Comparison of ENCODE assay signal across 9 cellular contexts in the genomic region with DNA sequence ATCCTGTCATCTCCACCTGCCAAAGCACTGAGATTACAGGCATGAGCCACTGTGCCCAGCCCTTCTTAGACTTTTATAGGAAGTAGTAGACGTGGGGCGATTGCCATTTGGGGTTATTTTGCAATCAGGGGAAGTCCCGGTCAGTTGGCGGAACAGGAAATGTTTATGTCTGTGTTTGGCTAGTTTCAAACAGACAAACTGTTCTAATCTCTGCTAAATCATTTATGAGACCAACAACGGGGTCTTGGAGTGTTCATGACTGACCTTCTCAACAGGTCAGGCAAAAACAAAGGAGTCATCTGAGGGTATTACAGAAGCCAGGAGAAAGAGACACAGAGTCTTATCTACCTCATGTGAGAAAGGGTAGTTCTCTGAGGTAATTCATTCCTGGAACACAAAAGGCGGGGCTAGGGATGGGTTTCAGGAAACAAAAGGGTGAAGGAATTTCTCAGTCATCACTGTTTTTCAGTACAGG. TPM values are rescaled to one million over a fixed set of nuclear protein-coding genes. Genes with fewer than 3 reads are reported as not detected.
DNase-seq lines count a peak whose midpoint lies in the region; ATAC-seq, FAIRE-seq and TF ChIP-seq lines count a peak whose summit lies in the region.
"Had no signal": no experiment of that assay in that cellular context is flagged by ENCODE, and none has a peak within 500 bp of the region (broad histone marks: within the 10 kb centered on the region; RNA-seq: fewer than 3 reads in every experiment).

No MANE protein-coding gene starts in this region.

- H3K27me3 Mint-ChIP-seq in activated naive CD8-positive, alpha-beta T cell treated with anti-CD3 and anti-CD28 coated beads, Interleukin-2, amount 50 U/mL, for 24 hours: no peaks in the 10 kb centered on the region

- intact Hi-C loops in right lobe of liver (cut with DNase I): no loop called here

- peak overlapping the region; percentile 89 for H3K27ac Mint-ChIP-seq in activated naive CD8-positive, alpha-beta T cell treated with anti-CD3 and anti-CD28 coated beads, Interleukin-2, amount 50 U/mL, for 24 hours

- H3K9me3 Mint-ChIP-seq in activated naive CD8-positive, alpha-beta T cell treated with anti-CD3 and anti-CD28 coated beads, Interleukin-2, amount 50 U/mL, for 24 hours: peaks cover 16% of the 10 kb centered on the region

- peak; percentile 67 for FAIRE-seq in GM12892 (lab: Jason Lieb, UNC)

- DNase-seq in GM12892 (ENCODE audit: insufficient read length): no peak
- DNase-seq in HPDE6-E6E7 (ENCODE audit: extremely low spot score): peak; percentile 41
- DNase-seq in activated naive CD8-positive, alpha-beta T cell treated with anti-CD3 and anti-CD28 coated beads, Interleukin-2, amount 50 U/mL, for 24 hours: peak; percentile 34
- DNase-seq in right lobe of liver: peak in 2 of 3 donors; percentile 40 to 48
- DNase-seq in GM19240 (ENCODE audit: insufficient read length, low spot score): no peak
- DNase-seq in foreskin melanocyte: no peak
- no peak for DNase-seq in NCI-H82 treated with DMSO at 0.1 percent for 48 hours (lab: John Stamatoyannopoulos, UW; ENCODE audit: unreplicated experiment)

- H3K4me3 ChIP-seq in right lobe of liver: no peak overlapping the region
- H3K4me3 ChIP-seq: dorsolateral prefrontal cortex had no signal

- peaks cover 3% of the 10 kb centered on the region for H3K36me3 Mint-ChIP-seq in activated naive CD8-positive, alpha-beta T cell treated with anti-CD3 and anti-CD28 coated beads, Interleukin-2, amount 50 U/mL, for 24 hours (ENCODE audit: low read depth)

- H3K4me1 ChIP-seq in right lobe of liver: no peaks in the 10 kb centered on the region

- no peaks in the 10 kb centered on the region for H3K9me3 ChIP-seq in right lobe of liver

- peaks cover 16% of the 10 kb centered on the region for H3K4me1 Mint-ChIP-seq in activated naive CD8-positive, alpha-beta T cell treated with anti-CD3 and anti-CD28 coated beads, Interleukin-2, amount 50 U/mL, for 24 hours

- H3K27me3 ChIP-seq in right lobe of liver: no peaks in the 10 kb centered on the region
- H3K27me3 ChIP-seq: dorsolateral prefrontal cortex had no signal

- no peak for TF ChIP-seq CTCF in right lobe of liver (IDR thresholded peaks at IDR 0.05)

- H3K36me3 ChIP-seq in right lobe of liver: no peaks in the 10 kb centered on the region

- WGBS in right lobe of liver (ENCODE audit: insufficient coverage, low coverage, low lambda C conversion rate, missing lambda C conversion rate): 18% methylated on average over 6 of the region's 6 CpGs

- no peak for TF ChIP-seq POLR2A in GM12892 (IDR thresholded peaks at IDR 0.05; ENCODE audit: low read depth, low read length)
- TF ChIP-seq POLR2A in right lobe of liver (IDR thresholded peaks at IDR 0.05): no peak

- ATAC-seq in GM21529 (IDR thresholded peaks at IDR 0.05; ENCODE audit: unreplicated experiment) (peak; percentile 89), right lobe of liver (peak; percentile 73 to 91 (median 80))
- peak; percentile 85 for ATAC-seq in activated naive CD8-positive, alpha-beta T cell treated with anti-CD3 and anti-CD28 coated beads, Interleukin-2, amount 50 U/mL, for 24 hours

- H3K27ac ChIP-seq in right lobe of liver: no peak overlapping the region

- H3K4me3 Mint-ChIP-seq in activated naive CD8-positive, alpha-beta T cell treated with anti-CD3 and anti-CD28 coated beads, Interleukin-2, amount 50 U/mL, for 24 hours: peak overlapping the region; percentile 35

RNA-seq across cellular contexts. Expression of gene TPK1, which starts 6.6 kb away (rescaled TPM):
- 5.6 TPM for polyA plus RNA-seq in GM12892 (2012; ENCODE audit: missing spikeins)
- total RNA-seq in right lobe of liver: 1 to 10 TPM; 3.1 to 6.7 (median 4.3) TPM

Comparison
In these comparisons a context has a peak if more than half of its experiments do, and no peak if none do; other contexts are left out.
1. DNase-seq: peak in HPDE6-E6E7 (single experiment), activated naive CD8-positive, alpha-beta T cell treated with anti-CD3 and anti-CD28 coated beads, Interleukin-2, amount 50 U/mL, for 24 hours (single experiment) and right lobe of liver (2 of 3); none in GM12892 (single experiment), GM19240 (single experiment), foreskin melanocyte (single experiment) and NCI-H82 treated with DMSO at 0.1 percent for 48 hours (single experiment).
2. Peak in every context shown above with its lines, with median percentiles within 50 percentile points of each other: ATAC-seq.